1 cellular context compared by ENCODE assay signal in the genomic region with DNA sequence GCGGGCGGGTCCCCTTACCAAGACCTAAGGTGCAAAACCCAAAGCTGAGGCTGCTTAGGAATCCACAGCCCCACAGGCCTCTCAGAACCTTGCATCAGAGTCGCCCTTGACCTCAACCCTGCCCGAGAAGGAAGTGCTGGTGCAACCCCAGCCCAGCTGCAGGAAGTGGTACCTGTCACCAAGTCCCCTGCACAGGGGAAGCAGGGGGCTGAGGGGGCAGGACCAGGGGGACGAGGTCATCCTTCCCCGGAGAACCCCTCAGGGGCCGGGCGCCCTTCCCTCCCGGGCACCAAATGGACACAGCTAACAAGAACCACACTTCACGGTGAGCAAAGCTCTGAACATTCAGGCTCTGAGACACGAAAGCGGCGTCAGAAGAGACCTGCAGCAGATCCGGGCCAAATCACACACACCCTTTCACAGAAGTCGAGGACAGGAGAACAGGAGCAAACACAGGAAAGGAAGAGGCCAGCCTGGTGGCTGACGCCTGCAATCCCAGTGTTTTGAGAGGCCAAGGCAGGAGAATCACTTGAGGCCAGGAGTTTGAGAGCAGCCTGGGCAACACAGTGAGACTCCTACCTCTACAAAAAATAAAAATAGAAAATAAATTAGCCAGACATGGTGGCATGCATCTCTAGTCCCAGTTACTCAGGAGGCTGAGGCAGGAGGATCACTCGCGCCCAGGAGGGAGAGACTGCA.
A peak's percentile ranks its signal among the peaks of the same experiment; 100 is the strongest.
TF ChIP-seq lines count a peak whose summit lies in the region.

No MANE protein-coding gene starts in this region.

TF ChIP-seq in HepG2, 621 proteins besides CTCF, POLR2A, EP300 and RAD21 (continued from another document and continues in another):
- TF ChIP-seq SP4 (CRISPR knock-in tag; IDR thresholded peaks at IDR 0.05) (no peak; the same call in 1 of the 2 replicates), ATM (IDR thresholded peaks at IDR 0.05; ENCODE audit: borderline replicate concordance) (no peak), SAFB2 (CRISPR knock-in tag; IDR thresholded peaks at IDR 0.05; ENCODE audit: borderline replicate concordance, low read depth) (no peak), ZNF883 (CRISPR knock-in tag; IDR thresholded peaks at IDR 0.05; ENCODE audit: not compliant biosample characterization) (no peak), ZNF546 (CRISPR knock-in tag; conservative IDR thresholded peaks at IDR 0.05) (peak; percentile 61; the same call in 1 of the 2 replicates), ZNF513 (CRISPR knock-in tag; conservative IDR thresholded peaks at IDR 0.05) (no peak), CBX5 (CRISPR knock-in tag; IDR thresholded peaks at IDR 0.05; ENCODE audit: borderline replicate concordance) (no peak), SRSF4 (IDR thresholded peaks at IDR 0.05; ENCODE audit: low read depth, low read length, poor library complexity, severe bottlenecking) (no peak), MAFF (IDR thresholded peaks at IDR 0.05; ENCODE audit: low read depth, low read length) (no peak), CAMTA2 (CRISPR knock-in tag; IDR thresholded peaks at IDR 0.05; ENCODE audit: borderline replicate concordance) (no peak), ZBTB8A (CRISPR knock-in tag; IDR thresholded peaks at IDR 0.05; ENCODE audit: borderline replicate concordance, low read depth) (no peak), ISL2 (CRISPR knock-in tag; IDR thresholded peaks at IDR 0.05) (peak; percentile 59; the same call in 1 of the 2 replicates), ZNF674 (CRISPR knock-in tag; IDR thresholded peaks at IDR 0.05; ENCODE audit: low read depth) (no peak), SRF (IDR thresholded peaks at IDR 0.05; ENCODE audit: low read depth, low read length) (0 out of 2 replicates have a peak, but pooled peaks have one; percentile 22), ZNF33B (CRISPR knock-in tag; IDR thresholded peaks at IDR 0.05) (no peak), ELF3 (CRISPR knock-in tag; IDR thresholded peaks at IDR 0.05) (peak; percentile 98), ZNF598 (CRISPR knock-in tag; IDR thresholded peaks at IDR 0.05; ENCODE audit: borderline replicate concordance) (no peak), FOXK1 (CRISPR knock-in tag; IDR thresholded peaks at IDR 0.05; ENCODE audit: borderline replicate concordance, low read depth) (peak; percentile 70; the same call in 1 of the 2 replicates), CENPT (CRISPR knock-in tag; IDR thresholded peaks at IDR 0.05; ENCODE audit: low read depth) (no peak), POGZ (CRISPR knock-in tag; IDR thresholded peaks at IDR 0.05) (no peak), ZNF619 (CRISPR knock-in tag; IDR thresholded peaks at IDR 0.05) (no peak), SMAD1 (CRISPR knock-in tag; IDR thresholded peaks at IDR 0.05; ENCODE audit: borderline replicate concordance, low read depth) (no peak), RFXAP (CRISPR knock-in tag; IDR thresholded peaks at IDR 0.05; ENCODE audit: borderline replicate concordance) (no peak), FOSL1 (CRISPR knock-in tag; IDR thresholded peaks at IDR 0.05; ENCODE audit: borderline replicate concordance) (no peak), E2F1 (CRISPR knock-in tag; IDR thresholded peaks at IDR 0.05) (no peak), EHMT2 (IDR thresholded peaks at IDR 0.05; ENCODE audit: borderline replicate concordance, low read depth, low read length) (no peak), SSRP1 (CRISPR knock-in tag; IDR thresholded peaks at IDR 0.05) (no peak), PPARG (CRISPR knock-in tag; conservative IDR thresholded peaks at IDR 0.05) (peak; percentile 47; the same call in 1 of the 2 replicates), NAIF1 (CRISPR knock-in tag; IDR thresholded peaks at IDR 0.05; ENCODE audit: borderline replicate concordance) (no peak), ZNF879 (CRISPR knock-in tag; IDR thresholded peaks at IDR 0.05) (no peak), HMG20B (CRISPR knock-in tag; conservative IDR thresholded peaks at IDR 0.05) (peak; percentile 53; the same call in 1 of the 2 replicates), CEBPB (IDR thresholded peaks at IDR 0.05; ENCODE audit: borderline replicate concordance, low read depth, low read length) (peak; percentile 92), ZNF512 (CRISPR knock-in tag; IDR thresholded peaks at IDR 0.05) (no peak), MIER3 (CRISPR knock-in tag; IDR thresholded peaks at IDR 0.05; ENCODE audit: borderline replicate concordance) (no peak), ZNF550 (CRISPR knock-in tag; IDR thresholded peaks at IDR 0.05; ENCODE audit: borderline replicate concordance) (no peak), IKZF4 (CRISPR knock-in tag; IDR thresholded peaks at IDR 0.05; ENCODE audit: borderline replicate concordance, low read depth, not compliant biosample characterization) (no peak), SALL1 (CRISPR knock-in tag; IDR thresholded peaks at IDR 0.05) (peak; percentile 65; the same call in 1 of the 2 replicates), ZNF343 (CRISPR knock-in tag; IDR thresholded peaks at IDR 0.05) (0 out of 2 replicates have a peak, but pooled peaks have one; percentile 11), GPN1 (CRISPR knock-in tag; IDR thresholded peaks at IDR 0.05; ENCODE audit: borderline replicate concordance) (no peak), ZNF775 (CRISPR knock-in tag; IDR thresholded peaks at IDR 0.05; ENCODE audit: borderline replicate concordance) (no peak), ZBTB49 (CRISPR knock-in tag; IDR thresholded peaks at IDR 0.05; ENCODE audit: borderline replicate concordance) (0 out of 2 replicates have a peak, but pooled peaks have one; percentile 24), FOXO1 (CRISPR knock-in tag; IDR thresholded peaks at IDR 0.05) (peak; percentile 61; the same call in 1 of the 2 replicates), HMGXB3 (CRISPR knock-in tag; IDR thresholded peaks at IDR 0.05; ENCODE audit: borderline replicate concordance) (no peak), KDM3A (CRISPR knock-in tag; IDR thresholded peaks at IDR 0.05; ENCODE audit: low read depth) (no peak; the same call in 1 of the 2 replicates), SCMH1 (CRISPR knock-in tag; IDR thresholded peaks at IDR 0.05; ENCODE audit: borderline replicate concordance) (no peak), ZNF800 (CRISPR knock-in tag; IDR thresholded peaks at IDR 0.05) (no peak), DPF2 (CRISPR knock-in tag; IDR thresholded peaks at IDR 0.05; ENCODE audit: borderline replicate concordance, low read depth) (no peak), ASH2L (IDR thresholded peaks at IDR 0.05; ENCODE audit: insufficient read length, low read depth, low read length) (no peak), ZNF749 (CRISPR knock-in tag; IDR thresholded peaks at IDR 0.05; ENCODE audit: borderline replicate concordance) (no peak), HNF4A (CRISPR knock-in tag; IDR thresholded peaks at IDR 0.05) (peak; percentile 90)
- TF ChIP-seq, protein P1, sequence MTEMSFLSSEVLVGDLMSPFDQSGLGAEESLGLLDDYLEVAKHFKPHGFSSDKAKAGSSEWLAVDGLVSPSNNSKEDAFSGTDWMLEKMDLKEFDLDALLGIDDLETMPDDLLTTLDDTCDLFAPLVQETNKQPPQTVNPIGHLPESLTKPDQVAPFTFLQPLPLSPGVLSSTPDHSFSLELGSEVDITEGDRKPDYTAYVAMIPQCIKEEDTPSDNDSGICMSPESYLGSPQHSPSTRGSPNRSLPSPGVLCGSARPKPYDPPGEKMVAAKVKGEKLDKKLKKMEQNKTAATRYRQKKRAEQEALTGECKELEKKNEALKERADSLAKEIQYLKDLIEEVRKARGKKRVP (CRISPR knock-in tag; IDR thresholded peaks at IDR 0.05), result no peak
- TF ChIP-seq, protein P2, sequence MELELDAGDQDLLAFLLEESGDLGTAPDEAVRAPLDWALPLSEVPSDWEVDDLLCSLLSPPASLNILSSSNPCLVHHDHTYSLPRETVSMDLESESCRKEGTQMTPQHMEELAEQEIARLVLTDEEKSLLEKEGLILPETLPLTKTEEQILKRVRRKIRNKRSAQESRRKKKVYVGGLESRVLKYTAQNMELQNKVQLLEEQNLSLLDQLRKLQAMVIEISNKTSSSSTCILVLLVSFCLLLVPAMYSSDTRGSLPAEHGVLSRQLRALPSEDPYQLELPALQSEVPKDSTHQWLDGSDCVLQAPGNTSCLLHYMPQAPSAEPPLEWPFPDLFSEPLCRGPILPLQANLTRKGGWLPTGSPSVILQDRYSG (CRISPR knock-in tag; IDR thresholded peaks at IDR 0.05), result no peak
